In the genomic region with DNA sequence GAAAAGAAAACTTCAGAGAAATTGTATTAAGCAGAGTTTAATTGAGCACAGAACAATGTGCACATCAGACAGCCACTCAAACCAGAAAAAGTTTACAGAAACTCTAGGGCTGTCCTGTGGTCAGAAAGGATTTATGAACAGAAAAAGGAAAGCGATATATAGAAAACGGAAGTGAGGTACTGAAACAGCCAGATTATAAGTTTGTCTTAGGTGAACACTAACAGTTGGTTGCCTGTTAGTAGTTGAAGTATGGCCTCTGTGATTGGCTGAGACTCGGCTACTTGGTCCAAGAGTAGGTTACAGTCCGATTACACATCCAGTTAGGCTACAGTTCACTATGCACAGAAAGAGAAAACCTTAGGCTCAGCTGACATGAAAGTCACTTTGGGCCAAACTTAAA, we compare ENCODE assay signal across 21 cellular contexts.
"Had no signal": no experiment of that assay in that cellular context is flagged by ENCODE, and none has a peak within 500 bp of the region (broad histone marks: within the 10 kb centered on the region; RNA-seq: fewer than 3 reads in every experiment).

No MANE protein-coding gene starts in this region.

- H3K9ac ChIP-seq: parathyroid adenoma had no signal

- H3K36me3 ChIP-seq: gastroesophageal sphincter, prostate gland, right lobe of liver, tibial artery, upper lobe of left lung, uterus had no signal

- H2AFZ ChIP-seq: parathyroid adenoma had no signal

- H3K4me3 ChIP-seq: coronary artery, gastroesophageal sphincter, lung, prostate gland, right lobe of liver, tibial artery, upper lobe of left lung, uterus had no signal

- DNase-seq: effector CD4-positive, alpha-beta T cell; endodermal cell; erythroblast; hippocampal formation; left colon; left ventricle myocardium superior; mesendoderm; naive B cell; occipital lobe; right lobe of liver; stimulated activated CD4-positive, alpha-beta T cell treated with anti-CD3 and anti-CD28 coated beads, Interleukin-4, amount 100 ng/mL, for 1 hour; stimulated activated CD8-positive, alpha-beta memory T cell treated with anti-CD3 and anti-CD28 coated beads, Interleukin-4, amount 100 ng/mL, for 48 hours; tibial artery; upper lobe of left lung; uterus had no signal

- H3K27me3 ChIP-seq: gastroesophageal sphincter, right lobe of liver, tibial artery, upper lobe of left lung, uterus had no signal

- H3K4me1 ChIP-seq: gastroesophageal sphincter, parathyroid adenoma, prostate gland, right lobe of liver, tibial artery, upper lobe of left lung, uterus had no signal

- H3K79me2 ChIP-seq: parathyroid adenoma had no signal

- H3K27ac ChIP-seq: coronary artery, gastroesophageal sphincter, parathyroid adenoma, prostate gland, right lobe of liver, tibial artery, upper lobe of left lung, uterus had no signal

- H3K9me3 ChIP-seq: gastroesophageal sphincter, prostate gland, right lobe of liver, tibial artery, upper lobe of left lung, uterus had no signal

- ATAC-seq: gastroesophageal sphincter; left colon; left ventricle myocardium superior; right lobe of liver; stimulated activated effector memory CD8-positive, alpha-beta T cell treated with anti-CD3 and anti-CD28 coated beads, Interleukin-12 subunit alpha, Interleukin-12 subunit beta, amount 100 ng/mL, for 72 hours had no signal
